28 cellular contexts compared by ENCODE assay signal in the genomic region with DNA sequence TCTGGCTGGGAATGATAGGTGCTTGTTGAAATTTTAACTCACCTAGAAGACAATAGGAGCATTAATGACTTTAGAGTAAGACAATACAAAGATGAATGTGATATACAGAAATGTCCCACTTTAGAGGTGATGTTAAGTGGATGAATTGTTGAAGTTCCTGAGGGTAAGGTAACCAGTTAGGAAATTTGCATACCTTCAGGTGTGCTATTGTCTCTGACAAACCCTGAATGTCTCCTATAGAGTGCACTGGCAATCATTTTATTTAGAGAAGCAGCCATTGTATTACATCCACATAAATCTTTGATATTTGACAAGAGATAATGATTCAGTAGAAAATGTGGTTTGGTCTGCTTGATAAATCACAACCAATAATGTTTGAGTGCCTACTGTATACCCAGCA.
"Had no signal": no experiment of that assay in that cellular context is flagged by ENCODE, and none has a peak within 500 bp of the region (broad histone marks: within the 10 kb centered on the region; RNA-seq: fewer than 3 reads in every experiment).

No MANE protein-coding gene starts in this region.

- H3K27me3 ChIP-seq: brain microvascular endothelial cell, dorsolateral prefrontal cortex, gastrocnemius medialis, heart left ventricle had no signal

- FAIRE-seq: astrocyte, bronchial epithelial cell had no signal

- H3K36me3 ChIP-seq: brain microvascular endothelial cell, gastrocnemius medialis, heart left ventricle, WERI-Rb-1 had no signal

- H3K4me3 ChIP-seq: coronary artery, dorsolateral prefrontal cortex, gastrocnemius medialis, heart left ventricle had no signal

- H3K4me1 ChIP-seq: gastrocnemius medialis, heart left ventricle had no signal

- ATAC-seq: activated CD4-positive, alpha-beta T cell treated with anti-CD3 and anti-CD28 coated beads for 36 hours; activated naive CD4-positive, alpha-beta T cell treated with anti-CD3 and anti-CD28 coated beads, Interleukin-2, amount 50 U/mL, for 72 hours; activated T-cell treated with anti-CD3 and anti-CD28 coated beads, Interleukin-2, amount 50 U/mL, for 72 hours; esophagus mucosa; gastrocnemius medialis; heart left ventricle had no signal

- H3K27ac ChIP-seq: brain microvascular endothelial cell, coronary artery, dorsolateral prefrontal cortex, gastrocnemius medialis, heart left ventricle, WERI-Rb-1 had no signal

- DNase-seq: activated CD4-positive, alpha-beta memory T cell treated with anti-CD3 and anti-CD28 coated beads, Interleukin-2, amount 10 ng/mL, durations not matched to agents 7 days and 5 days; activated CD4-positive, alpha-beta T cell treated with anti-CD3 and anti-CD28 coated beads for 36 hours; activated CD4-positive, alpha-beta T cell treated with anti-CD3 and anti-CD28 coated beads, Interleukin-2, amount 10 ng/mL, durations not matched to agents 24 days and 14 days; activated CD4-positive, CD25-positive, alpha-beta regulatory T cell; activated CD4-positive, CD25-positive, alpha-beta regulatory T cell treated with anti-CD3 and anti-CD28 coated beads, Interleukin-2, amount 50 U/mL, for 72 hours; activated CD8-positive, alpha-beta memory T cell treated with anti-CD3 and anti-CD28 coated beads, Interleukin-2, amount 50 U/mL, for 48 hours; activated gamma-delta T cell; activated naive CD4-positive, alpha-beta T cell; activated naive CD4-positive, alpha-beta T cell treated with anti-CD3 and anti-CD28 coated beads, Interleukin-2, amount 10 ng/mL, durations not matched to agents 7 days and 5 days; activated naive CD8-positive, alpha-beta T cell treated with anti-CD3 and anti-CD28 coated beads, Interleukin-2, amount 10 ng/mL, durations not matched to agents 7 days and 5 days; activated T-cell treated with anti-CD3 and anti-CD28 coated beads for 4 hours; activated T-cell treated with anti-CD3 and anti-CD28 coated beads, Interleukin-2, amount 50 U/mL, for 24 hours; activated T-cell treated with anti-CD3 and anti-CD28 coated beads, Interleukin-2, amount 50 U/mL, for 72 hours; brain microvascular endothelial cell; dorsolateral prefrontal cortex; effector memory CD4-positive, alpha-beta T cell; endodermal cell; foreskin fibroblast; gastrocnemius medialis; glutamatergic neuron; heart left ventricle; T1000; WERI-Rb-1 had no signal

- H3K9me3 ChIP-seq: gastrocnemius medialis had no signal
